ENCODE assay signal across 28 cellular contexts in the genomic region with DNA sequence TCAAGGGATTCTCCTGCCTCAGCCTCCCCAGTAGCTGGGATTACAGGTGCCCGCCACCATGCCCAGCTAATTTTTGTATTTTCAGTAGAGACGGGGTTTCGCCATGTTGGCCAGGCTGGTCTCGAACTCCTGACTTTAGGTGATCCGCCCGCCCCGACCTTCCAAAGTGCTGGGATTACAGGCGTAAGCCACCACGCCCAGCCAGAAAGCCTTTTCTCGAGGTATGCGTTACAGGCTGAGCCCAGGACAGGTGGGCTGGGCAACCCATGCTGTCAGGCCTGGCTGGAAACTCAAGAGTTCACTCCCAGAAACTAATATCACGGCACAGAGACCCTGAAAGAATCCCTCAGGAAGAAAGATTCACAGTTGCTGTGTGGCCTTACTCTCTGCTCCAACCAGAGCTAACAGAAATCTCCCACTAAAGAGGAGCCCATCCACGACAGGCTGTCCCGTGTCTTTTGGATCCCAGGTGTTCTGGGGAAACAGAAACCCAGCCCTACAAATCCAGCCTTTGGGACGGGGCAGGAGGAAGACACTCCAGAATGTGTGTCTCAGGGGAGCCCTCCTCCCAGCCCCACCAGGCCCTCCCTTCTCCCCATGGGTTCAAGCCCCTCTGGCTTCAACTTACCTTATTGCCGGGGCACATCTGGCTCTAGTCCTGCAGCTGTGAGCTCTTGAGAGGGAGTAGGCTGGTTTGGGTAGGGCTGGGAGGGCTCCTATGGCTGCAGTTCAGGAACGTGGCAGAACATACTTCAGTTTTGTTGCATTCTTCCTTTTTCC. TPM values are rescaled to one million over a fixed set of nuclear protein-coding genes. Genes with fewer than 3 reads are reported as not detected.
"Had no signal": no experiment of that assay in that cellular context is flagged by ENCODE, and none has a peak within 500 bp of the region (broad histone marks: within the 10 kb centered on the region; RNA-seq: fewer than 3 reads in every experiment).

A gene with protein sequence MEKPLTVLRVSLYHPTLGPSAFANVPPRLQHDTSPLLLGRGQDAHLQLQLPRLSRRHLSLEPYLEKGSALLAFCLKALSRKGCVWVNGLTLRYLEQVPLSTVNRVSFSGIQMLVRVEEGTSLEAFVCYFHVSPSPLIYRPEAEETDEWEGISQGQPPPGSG (minus strand): TSS at position 771 of the 780 bp plus-strand sequence. CDS start 2,412 bp downstream, outside the sequence.

- H3K27me3 Mint-ChIP-seq: stimulated activated naive CD8-positive, alpha-beta T cell treated with anti-CD3 and anti-CD28 coated beads, Interleukin-15, Interleukin-2, amounts not matched to agents 100 ng/mL and 50 ng/mL, for 24 hours had no signal

- H3K4me2 ChIP-seq: hepatocyte had no signal

- H3K27ac ChIP-seq: dorsolateral prefrontal cortex, esophagus muscularis mucosa, hepatocyte, left ventricle myocardium inferior, tibial artery, WERI-Rb-1 had no signal

- H3K4me3 ChIP-seq: dorsolateral prefrontal cortex, esophagus muscularis mucosa, hepatocyte, left ventricle myocardium inferior, tibial artery had no signal

- H3K4me1 ChIP-seq: esophagus muscularis mucosa, left ventricle myocardium inferior had no signal

- DNase-seq: activated CD4-positive, alpha-beta T cell treated with anti-CD3 and anti-CD28 coated beads for 1 hour; activated CD8-positive, alpha-beta memory T cell treated with anti-CD3 and anti-CD28 coated beads, Interleukin-2, amount 50 U/mL, for 48 hours; activated naive CD4-positive, alpha-beta T cell treated with anti-CD3 and anti-CD28 coated beads, Interleukin-2, amount 50 U/mL, for 16 hours; activated T-cell treated with anti-CD3 and anti-CD28 coated beads, Interleukin-2, amount 50 U/mL, for 4 hours; caudate nucleus; effector memory CD8-positive, alpha-beta T cell; glutamatergic neuron; immature natural killer cell; left ventricle myocardium inferior; mammary epithelial cell; midbrain; natural killer cell; right cardiac atrium; stimulated activated CD4-positive, alpha-beta T cell treated with anti-CD3 and anti-CD28 coated beads, Interleukin-1b, Interleukin-23, amount 100 ng/mL, for 48 hours; WERI-Rb-1 had no signal

- ATAC-seq: activated T-cell treated with anti-CD3 and anti-CD28 coated beads, Interleukin-2, amount 50 U/mL, for 4 hours; effector memory CD8-positive, alpha-beta T cell; natural killer cell; right cardiac atrium had no signal

- H2AFZ ChIP-seq: hepatocyte had no signal

- H3K79me2 ChIP-seq: hepatocyte had no signal

- H3K4me3 Mint-ChIP-seq: activated T-cell treated with anti-CD3 and anti-CD28 coated beads, Interleukin-2, amount 50 U/mL, for 4 hours; brain; effector memory CD8-positive, alpha-beta T cell; immature natural killer cell; natural killer cell; stimulated activated naive CD8-positive, alpha-beta T cell treated with anti-CD3 and anti-CD28 coated beads, Interleukin-15, Interleukin-2, amounts not matched to agents 100 ng/mL and 50 ng/mL, for 24 hours; T-helper 2 cell treated with Interferon-gamma antibody and Interleukin-4, amounts not matched to agents 5 μg/mL and 100 μg/mL, for 36 hours had no signal

- H3K27me3 ChIP-seq: hepatocyte had no signal

- H3K36me3 ChIP-seq: esophagus muscularis mucosa, left ventricle myocardium inferior, tibial artery, WERI-Rb-1 had no signal

- H3K9me3 Mint-ChIP-seq: activated T-cell treated with anti-CD3 and anti-CD28 coated beads, Interleukin-2, amount 50 U/mL, for 4 hours; activated T-helper 2 cell treated with anti-CD3 and anti-CD28 coated beads, Interferon-gamma antibody, Interleukin-2, Interleukin-4, amounts not matched to agents 10 μg/mL and 5 μg/mL and 100 μg/mL, durations not matched to agents 14 hours and 24 hours and 36 hours; effector memory CD8-positive, alpha-beta T cell; immature natural killer cell; natural killer cell; stimulated activated naive CD8-positive, alpha-beta T cell treated with anti-CD3 and anti-CD28 coated beads, Interleukin-15, Interleukin-2, amounts not matched to agents 100 ng/mL and 50 ng/mL, for 24 hours; T-helper 2 cell treated with Interferon-gamma antibody and Interleukin-4, amounts not matched to agents 5 μg/mL and 100 μg/mL, for 36 hours had no signal

- H3K4me1 Mint-ChIP-seq: immature natural killer cell, natural killer cell had no signal

- H3K27ac Mint-ChIP-seq: activated T-helper 2 cell treated with anti-CD3 and anti-CD28 coated beads, Interferon-gamma antibody, Interleukin-2, Interleukin-4, amounts not matched to agents 10 μg/mL and 5 μg/mL and 100 μg/mL, durations not matched to agents 14 hours and 24 hours and 36 hours; brain; effector memory CD8-positive, alpha-beta T cell; immature natural killer cell; natural killer cell; progenitor cell of endocrine pancreas; stimulated activated naive CD8-positive, alpha-beta T cell treated with anti-CD3 and anti-CD28 coated beads, Interleukin-15, Interleukin-2, amounts not matched to agents 100 ng/mL and 50 ng/mL, for 24 hours; T-helper 2 cell treated with Interferon-gamma antibody and Interleukin-4, amounts not matched to agents 5 μg/mL and 100 μg/mL, for 36 hours had no signal

- H3K9me3 ChIP-seq: esophagus muscularis mucosa, left ventricle myocardium inferior, tibial artery had no signal

- H3K36me3 Mint-ChIP-seq: brain, immature natural killer cell, natural killer cell had no signal

RNA-seq across cellular contexts. Expression of the gene that starts here (rescaled TPM):
- total RNA-seq: activated CD8-positive, alpha-beta memory T cell treated with anti-CD3 and anti-CD28 coated beads for 36 hours; activated T-cell treated with anti-CD3 and anti-CD28 coated beads, Interleukin-2, amount 50 U/mL, for 4 hours; activated T-helper 2 cell treated with anti-CD3 and anti-CD28 coated beads, Interferon-gamma antibody, Interleukin-2, Interleukin-4, amounts not matched to agents 10 μg/mL and 5 μg/mL and 100 μg/mL, durations not matched to agents 14 hours and 24 hours and 36 hours; esophagus muscularis mucosa; frontal cortex; hepatocyte; left ventricle myocardium inferior; mammary epithelial cell; osteoblast; progenitor cell of endocrine pancreas; right cardiac atrium had no signal
- polyA plus RNA-seq: aorta, hepatocyte, mammary epithelial cell, right cardiac atrium had no signal
